20 cellular contexts compared by ENCODE assay signal in the genomic region with DNA sequence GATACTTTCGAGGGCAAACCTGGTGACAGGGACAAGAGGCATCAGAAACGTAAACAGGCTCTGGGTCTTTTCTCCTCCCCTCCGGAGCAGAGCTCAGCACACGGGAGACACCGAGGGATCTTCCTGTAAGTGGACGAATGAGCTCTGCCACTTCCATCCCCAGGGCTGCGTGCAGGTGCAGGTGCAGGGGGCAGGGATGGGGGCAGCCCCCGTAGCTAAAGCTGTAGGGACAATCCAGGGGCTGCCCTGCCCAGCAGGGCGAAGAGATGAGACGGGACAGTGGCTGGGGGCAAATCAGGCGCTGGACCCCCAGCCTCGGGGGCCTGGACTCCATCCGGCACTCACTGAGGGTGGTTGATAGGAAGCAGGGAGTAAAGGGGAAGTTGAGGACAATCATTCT.
"Had no signal": no experiment of that assay in that cellular context is flagged by ENCODE, and none has a peak within 500 bp of the region (broad histone marks: within the 10 kb centered on the region; RNA-seq: fewer than 3 reads in every experiment).

No MANE protein-coding gene starts in this region.

- H3K9me3 Mint-ChIP-seq: immature natural killer cell had no signal

- H3K4me1 Mint-ChIP-seq: activated CD4-positive, alpha-beta T cell treated with anti-CD3 and anti-CD28 coated beads, Interleukin-2, amount 10 ng/mL, durations not matched to agents 24 days and 14 days; immature natural killer cell; naive B cell; stimulated activated naive B cell treated with anti-CD40 and anti-IgM and Interleukin-4, amounts not matched to agents 10 μg/mL and 1 μg/mL and 100 μg/mL, for 72 hours; WTC11 had no signal

- H3K4me3 Mint-ChIP-seq: activated CD4-positive, alpha-beta T cell treated with anti-CD3 and anti-CD28 coated beads, Interleukin-2, amount 10 ng/mL, durations not matched to agents 24 days and 14 days; activated CD8-positive, alpha-beta memory T cell treated with anti-CD3 and anti-CD28 coated beads, Interleukin-2, amount 10 ng/mL, durations not matched to agents 7 days and 5 days; activated naive CD8-positive, alpha-beta T cell; activated T-cell treated with anti-CD3 and anti-CD28 coated beads, Interleukin-2, amount 50 U/mL, for 4 hours; immature natural killer cell; naive B cell; stimulated activated naive B cell treated with anti-CD40 and anti-IgM and Interleukin-4, amounts not matched to agents 10 μg/mL and 1 μg/mL and 100 μg/mL, for 72 hours; WTC11 had no signal

- H3K36me3 Mint-ChIP-seq: activated CD8-positive, alpha-beta memory T cell treated with anti-CD3 and anti-CD28 coated beads, Interleukin-2, amount 10 ng/mL, durations not matched to agents 7 days and 5 days; activated naive CD8-positive, alpha-beta T cell; immature natural killer cell; WTC11 had no signal

- DNase-seq: activated CD4-positive, alpha-beta T cell treated with anti-CD3 and anti-CD28 coated beads, Interleukin-2, amount 10 ng/mL, durations not matched to agents 24 days and 14 days; activated gamma-delta T cell; activated T-cell treated with anti-CD3 and anti-CD28 coated beads, Interleukin-2, amount 50 U/mL, for 4 hours; amniotic stem cell; erythroblast; immature natural killer cell; left cardiac atrium; naive B cell; retina; SIG-M5; stimulated activated CD4-positive, alpha-beta T cell treated with anti-CD3 and anti-CD28 coated beads, Interleukin-15, amount 100 ng/mL, for 24 hours; stimulated activated CD4-positive, alpha-beta T cell treated with anti-CD3 and anti-CD28 coated beads, Interleukin-4, amount 100 ng/mL, for 1 hour; stimulated activated naive B cell treated with anti-CD40 and anti-IgM and Interleukin-4, amounts not matched to agents 10 μg/mL and 1 μg/mL and 100 μg/mL, for 72 hours; T-helper 2 cell had no signal

- H3K36me3 ChIP-seq: tibial nerve had no signal

- H3K27ac Mint-ChIP-seq: activated CD4-positive, alpha-beta T cell treated with anti-CD3 and anti-CD28 coated beads, Interleukin-2, amount 10 ng/mL, durations not matched to agents 24 days and 14 days; activated CD8-positive, alpha-beta memory T cell treated with anti-CD3 and anti-CD28 coated beads, Interleukin-2, amount 10 ng/mL, durations not matched to agents 7 days and 5 days; activated naive CD8-positive, alpha-beta T cell; immature natural killer cell; naive B cell; stimulated activated naive B cell treated with anti-CD40 and anti-IgM and Interleukin-4, amounts not matched to agents 10 μg/mL and 1 μg/mL and 100 μg/mL, for 72 hours; WTC11 had no signal

- H3K27ac ChIP-seq: dorsolateral prefrontal cortex, parathyroid adenoma, tibial nerve had no signal

- H3K4me3 ChIP-seq: tibial nerve had no signal

- H3K4me1 ChIP-seq: parathyroid adenoma, tibial nerve had no signal
